Comparison of ENCODE assay signal across 1 cellular context in genomic region chr7:154299736-154300135, GRCh38.
TF ChIP-seq lines count a peak whose summit lies in the region.

No MANE protein-coding gene starts in this region.

TF ChIP-seq in H1, 55 proteins besides CTCF, POLR2A, EP300 and RAD21 (continued from another document):
- no peak for TF ChIP-seq ATF2 (IDR thresholded peaks at IDR 0.05; ENCODE audit: low read length)
- TF ChIP-seq MAX (IDR thresholded peaks at IDR 0.05): no peak
- no peak for TF ChIP-seq NANOG (IDR thresholded peaks at IDR 0.05; ENCODE audit: insufficient read depth, low read depth, low read length, poor library complexity, severe bottlenecking)
- no peak for TF ChIP-seq CHD1 (IDR thresholded peaks at IDR 0.05; ENCODE audit: low read depth, low read length)
- no peak for TF ChIP-seq TAF1 (IDR thresholded peaks at IDR 0.05; ENCODE audit: low read depth, low read length)
- no peak for TF ChIP-seq HDAC2 (IDR thresholded peaks at IDR 0.05; ENCODE audit: borderline replicate concordance in 1 of 2, low read depth in 2 of 2, low read length in 2 of 2)
- TF ChIP-seq KDM1A (IDR thresholded peaks at IDR 0.05; ENCODE audit: borderline replicate concordance, low read length): no peak
- TF ChIP-seq CBX8 (IDR thresholded peaks at IDR 0.05; ENCODE audit: borderline replicate concordance, low read depth, low read length): no peak
